22 cellular contexts compared by ENCODE assay signal in the genomic region with DNA sequence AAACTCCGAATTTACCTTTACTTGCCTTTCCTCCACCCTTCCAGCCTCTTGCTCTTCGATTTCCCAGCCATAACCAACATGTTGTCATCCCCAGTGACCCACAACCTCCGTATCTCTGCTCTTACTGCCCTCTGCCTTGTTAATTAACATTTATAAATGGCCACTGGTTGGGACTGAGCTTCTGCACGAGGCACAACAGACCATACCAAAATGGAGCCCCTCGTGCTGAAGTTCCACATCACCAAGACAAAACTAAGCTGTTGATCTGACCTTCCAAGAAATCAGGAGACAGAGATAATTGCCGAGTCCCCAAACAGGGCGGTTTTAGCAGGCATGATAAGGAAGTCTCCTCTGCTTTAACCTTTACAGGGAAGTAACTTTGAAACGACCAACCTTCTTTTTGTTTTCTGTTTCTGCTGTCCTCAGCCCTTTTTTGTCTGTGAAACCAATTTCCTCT.
A peak's percentile ranks its signal among the peaks of the same experiment; 100 is the strongest.
DNase-seq lines count a peak whose midpoint lies in the region; ATAC-seq and TF ChIP-seq lines count a peak whose summit lies in the region.
"Had no signal": no experiment of that assay in that cellular context is flagged by ENCODE, and none has a peak within 500 bp of the region (broad histone marks: within the 10 kb centered on the region; RNA-seq: fewer than 3 reads in every experiment).

No MANE protein-coding gene starts in this region.

- no peak overlapping the region for H3K9ac ChIP-seq in GM23248

- H3K9me3 ChIP-seq in cardiac muscle cell (ENCODE audit: low read depth) (no peaks in the 10 kb centered on the region), upper lobe of right lung (no peaks in the 10 kb centered on the region), GM23248 (ENCODE audit: low read depth) (no peaks in the 10 kb centered on the region)

- no peak overlapping the region for H3K4me2 ChIP-seq in GM23248 (ENCODE audit: unreplicated experiment)

- WGBS in GM23248 (ENCODE audit: low coverage in 1 of 2, low lambda C conversion rate in 2 of 2, missing lambda C conversion rate in 2 of 2), 2 experiments, result 40 to 43% methylated on average over 8 of the region's 8 CpGs

- no peak for DNase-seq in cardiac muscle cell (ENCODE audit: low read depth in 1 of 2, low spot score in 1 of 2)
- DNase-seq in cardiac septum (ENCODE audit: low spot score), result no peak
- peak; percentile 69 for DNase-seq in NOMO-1 treated with DMSO at 0.1 percent for 48 hours (lab: John Stamatoyannopoulos, UW; ENCODE audit: unreplicated experiment)
- no peak for DNase-seq in upper lobe of right lung
- DNase-seq in stimulated activated CD4-positive, alpha-beta T cell treated with anti-CD3 and anti-CD28 coated beads, Interleukin-12 subunit alpha, Interleukin-12 subunit beta, amount 100 ng/mL, for 4 hours, result no peak
- DNase-seq in GM23248, result no peak
- DNase-seq: activated B cell treated with CpG ODN at 0.5 μM for 24 hours; activated CD4-positive, alpha-beta memory T cell treated with anti-CD3 and anti-CD28 coated beads, Interleukin-2, amount 10 ng/mL, durations not matched to agents 7 days and 5 days; activated gamma-delta T cell; activated T-cell treated with anti-CD3 and anti-CD28 coated beads for 4 hours; Calu3; IMR-90; NCI-H1048; NCI-H2029 treated with DMSO at 0.1 percent for 48 hours; NCI-H524; SHP77 treated with DMSO at 0.1 percent for 48 hours; T-helper 17 cell had no signal

- peaks cover 11% of the 10 kb centered on the region for H3K4me1 Mint-ChIP-seq in dendritic cell treated with granulocyte-macrophage colony-stimulating factor and Interleukin-4, amounts not matched to agents 40 ng/mL and 50 ng/mL, for 4 days (ENCODE audit: low read depth)
- H3K4me1 Mint-ChIP-seq: activated B cell treated with CpG ODN at 0.5 μM for 24 hours, B cell had no signal

- H3K79me2 ChIP-seq in GM23248 (ENCODE audit: insufficient read depth), result no peaks in the 10 kb centered on the region

- H3K4me3 Mint-ChIP-seq in dendritic cell treated with granulocyte-macrophage colony-stimulating factor and Interleukin-4, amounts not matched to agents 40 ng/mL and 50 ng/mL, for 4 days, result no peak overlapping the region
- H3K4me3 Mint-ChIP-seq: activated B cell treated with CpG ODN at 0.5 μM for 24 hours; activated CD4-positive, alpha-beta memory T cell treated with anti-CD3 and anti-CD28 coated beads, Interleukin-2, amount 10 ng/mL, durations not matched to agents 7 days and 5 days; B cell; neural crest cell; T-helper 17 cell had no signal

- in situ Hi-C loops in GM23248 (cut with MboI), result no loop called here

- H3K27ac ChIP-seq in cardiac muscle cell (peak overlapping the region; percentile 41), upper lobe of right lung (no peak overlapping the region), GM23248 (no peak overlapping the region)
- H3K27ac ChIP-seq: coronary artery had no signal

- no peaks in the 10 kb centered on the region for H3K36me3 Mint-ChIP-seq in dendritic cell treated with granulocyte-macrophage colony-stimulating factor and Interleukin-4, amounts not matched to agents 40 ng/mL and 50 ng/mL, for 4 days (ENCODE audit: low read depth)

- no peaks in the 10 kb centered on the region for H3K36me3 ChIP-seq in cardiac muscle cell
- no peaks in the 10 kb centered on the region for H3K36me3 ChIP-seq in upper lobe of right lung
- no peaks in the 10 kb centered on the region for H3K36me3 ChIP-seq in GM23248 (ENCODE audit: low read depth)

- TF ChIP-seq CTCF in cardiac muscle cell (IDR thresholded peaks at IDR 0.05; ENCODE audit: low read depth, low read length), result no peak
- no peak for TF ChIP-seq CTCF in upper lobe of right lung (IDR thresholded peaks at IDR 0.05)

- ATAC-seq in upper lobe of right lung (peak; percentile 29), GM18858 (IDR thresholded peaks at IDR 0.05; ENCODE audit: unreplicated experiment) (no peak)
- ATAC-seq: T-helper 17 cell had no signal

- peak overlapping the region; percentile 33 for H3K27ac Mint-ChIP-seq in dendritic cell treated with granulocyte-macrophage colony-stimulating factor and Interleukin-4, amounts not matched to agents 40 ng/mL and 50 ng/mL, for 4 days
- H3K27ac Mint-ChIP-seq: activated B cell treated with CpG ODN at 0.5 μM for 24 hours; activated CD4-positive, alpha-beta memory T cell treated with anti-CD3 and anti-CD28 coated beads, Interleukin-2, amount 10 ng/mL, durations not matched to agents 7 days and 5 days; B cell; T-helper 17 cell had no signal

- no peaks in the 10 kb centered on the region for H3K9me2 ChIP-seq in GM23248 (ENCODE audit: insufficient read depth)

- no peaks in the 10 kb centered on the region for H3K4me1 ChIP-seq in cardiac muscle cell (ENCODE audit: low read depth)
- no peaks in the 10 kb centered on the region for H3K4me1 ChIP-seq in upper lobe of right lung
- peaks cover 3% of the 10 kb centered on the region; the same call in 1 of the 2 replicates for H3K4me1 ChIP-seq in GM23248 (ENCODE audit: insufficient read depth)

- H4K20me1 ChIP-seq in GM23248 (ENCODE audit: insufficient read depth), result no peaks in the 10 kb centered on the region

- H3F3A ChIP-seq in GM23248 (ENCODE audit: insufficient read depth), result no peaks in the 10 kb centered on the region

- H3K9me3 Mint-ChIP-seq in dendritic cell treated with granulocyte-macrophage colony-stimulating factor and Interleukin-4, amounts not matched to agents 40 ng/mL and 50 ng/mL, for 4 days, result no peaks in the 10 kb centered on the region
- H3K9me3 Mint-ChIP-seq: activated B cell treated with CpG ODN at 0.5 μM for 24 hours; activated CD4-positive, alpha-beta memory T cell treated with anti-CD3 and anti-CD28 coated beads, Interleukin-2, amount 10 ng/mL, durations not matched to agents 7 days and 5 days; neural crest cell had no signal

- intact Hi-C loops in cardiac septum (cut with DNase I), result no loop called here
- intact Hi-C loops in dendritic cell treated with granulocyte-macrophage colony-stimulating factor and Interleukin-4, amounts not matched to agents 40 ng/mL and 50 ng/mL, for 4 days (cut with micrococcal nuclease), result no loop called here
- intact Hi-C loops in upper lobe of right lung (cut with DNase I), result no loop called here

- H3K27me3 ChIP-seq in cardiac muscle cell (no peaks in the 10 kb centered on the region), upper lobe of right lung (no peaks in the 10 kb centered on the region), GM23248 (replicated peaks; ENCODE audit: insufficient read depth) (peaks cover 24% of the 10 kb centered on the region; the same call in 1 of the 2 replicates)

- peaks cover 22% of the 10 kb centered on the region for H3K27me3 Mint-ChIP-seq in dendritic cell treated with granulocyte-macrophage colony-stimulating factor and Interleukin-4, amounts not matched to agents 40 ng/mL and 50 ng/mL, for 4 days

- H2AFZ ChIP-seq in GM23248, result no peak overlapping the region

- H3K4me3 ChIP-seq in cardiac muscle cell, result no peak overlapping the region
- no peak overlapping the region for H3K4me3 ChIP-seq in upper lobe of right lung
- no peak overlapping the region for H3K4me3 ChIP-seq in GM23248
- H3K4me3 ChIP-seq: coronary artery had no signal
